30 cellular contexts compared by ENCODE assay signal in the genomic region with DNA sequence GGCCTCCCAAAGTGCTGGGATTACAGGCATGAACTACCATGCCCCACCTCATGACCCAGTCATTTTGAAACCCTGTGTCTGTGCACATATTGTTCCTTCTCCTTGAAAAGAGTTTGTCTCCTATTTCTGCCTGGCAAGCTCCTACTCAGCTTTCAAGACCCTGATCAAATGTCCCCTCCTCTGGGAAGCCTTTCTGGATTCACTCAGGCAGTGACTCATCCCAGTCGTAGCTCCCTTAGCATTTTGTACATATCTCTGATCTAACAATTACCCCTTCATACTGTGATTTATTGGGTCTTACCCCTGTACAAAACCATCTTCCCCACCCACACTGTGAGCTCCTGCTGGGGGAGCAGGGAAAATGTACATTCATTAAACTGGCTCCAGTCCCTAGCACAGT. TPM values are rescaled to one million over a fixed set of nuclear protein-coding genes. Genes with fewer than 3 reads are reported as not detected.
"Had no signal": no experiment of that assay in that cellular context is flagged by ENCODE, and none has a peak within 500 bp of the region (broad histone marks: within the 10 kb centered on the region; RNA-seq: fewer than 3 reads in every experiment).

No MANE protein-coding gene starts in this region.

- DNase-seq: colonic mucosa; effector CD8-positive, alpha-beta T cell; endodermal cell; foreskin keratinocyte; glutamatergic neuron; heart right ventricle; hippocampal formation; left ventricle myocardium superior; lower lobe of right lung; naive thymus-derived CD8-positive, alpha-beta T cell; occipital lobe; ovary; posterior cingulate gyrus; psoas muscle; right cardiac atrium; small intestine; stimulated activated CD4-positive, alpha-beta T cell treated with anti-CD3 and anti-CD28 coated beads, Interleukin-15, amount 100 ng/mL, for 24 hours; stimulated activated CD4-positive, alpha-beta T cell treated with anti-CD3 and anti-CD28 coated beads, Interleukin-2, amount 100 ng/mL, for 48 hours; stimulated activated naive B cell treated with anti-CD40 and anti-IgM and Interleukin-4, amounts not matched to agents 10 μg/mL and 1 μg/mL and 100 μg/mL, for 72 hours; upper lobe of left lung had no signal

- H3K9me3 ChIP-seq: colonic mucosa, heart right ventricle, lower lobe of right lung, ovary, psoas muscle, thoracic aorta, tibial nerve, upper lobe of left lung had no signal

- H3K4me1 ChIP-seq: colonic mucosa, foreskin keratinocyte, heart right ventricle, lower lobe of right lung, psoas muscle, tibial nerve, upper lobe of left lung had no signal

- H3K36me3 ChIP-seq: colonic mucosa, heart right ventricle, lower lobe of right lung, ovary, thoracic aorta, tibial nerve, upper lobe of left lung had no signal

- H3K4me3 ChIP-seq: colonic mucosa, heart right ventricle, lower lobe of right lung, ovary, psoas muscle, thoracic aorta, tibial nerve, upper lobe of left lung had no signal

- ATAC-seq: esophagus mucosa; foreskin keratinocyte; heart right ventricle; left ventricle myocardium superior; lower lobe of right lung; naive thymus-derived CD8-positive, alpha-beta T cell; psoas muscle; right cardiac atrium; stimulated activated naive B cell treated with anti-CD40 and anti-IgM and Interleukin-4, amounts not matched to agents 10 μg/mL and 1 μg/mL and 100 μg/mL, for 72 hours had no signal

- FAIRE-seq: keratinocyte, small intestine, urothelium cell line had no signal

- H3K27me3 ChIP-seq: colonic mucosa, foreskin keratinocyte, ovary, tibial nerve, upper lobe of left lung had no signal

- H3K27ac ChIP-seq: colonic mucosa, epithelial cell of prostate, foreskin keratinocyte, heart right ventricle, lower lobe of right lung, ovary, psoas muscle, thoracic aorta, tibial nerve, upper lobe of left lung had no signal

RNA-seq across cellular contexts. Expression of a gene that starts 18.1 kb away (rescaled TPM):
- total RNA-seq: colonic mucosa; esophagus mucosa; foreskin keratinocyte; left ventricle myocardium superior; lower lobe of right lung; mesenteric fat pad; myocyte; naive thymus-derived CD8-positive, alpha-beta T cell; renal cortical epithelial cell; right cardiac atrium; thoracic aorta had no signal
- polyA plus RNA-seq: foreskin keratinocyte; keratinocyte; naive thymus-derived CD8-positive, alpha-beta T cell; neural cell; right cardiac atrium; small intestine had no signal
